ENCODE assay signal across 14 cellular contexts in the genomic region with DNA sequence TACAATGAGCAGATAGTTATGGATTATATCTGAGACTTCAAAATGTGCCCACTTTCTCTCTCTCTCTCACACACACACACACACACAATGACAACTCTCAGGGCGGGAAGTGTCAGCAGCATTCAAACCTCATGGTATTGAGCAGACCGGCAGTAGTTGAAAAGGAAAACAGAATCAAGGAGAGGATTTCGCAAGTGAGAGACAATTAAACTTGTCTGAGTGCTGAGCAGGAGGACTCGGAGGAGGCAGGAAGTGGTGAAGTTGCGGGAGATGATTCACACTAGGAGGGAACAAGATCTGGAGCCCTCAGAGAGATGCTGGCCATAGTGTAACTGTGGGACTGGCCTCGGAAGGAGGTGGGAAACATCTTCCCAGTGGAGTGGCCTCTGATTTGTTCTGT.
DNase-seq lines count a peak whose midpoint lies in the region; ATAC-seq and TF ChIP-seq lines count a peak whose summit lies in the region.
"Had no signal": no experiment of that assay in that cellular context is flagged by ENCODE, and none has a peak within 500 bp of the region (broad histone marks: within the 10 kb centered on the region; RNA-seq: fewer than 3 reads in every experiment).

No MANE protein-coding gene starts in this region.

- H3K27ac Mint-ChIP-seq in HFFc6: peak overlapping the region; percentile 76
- no peak overlapping the region for H3K27ac Mint-ChIP-seq in T-cell
- H3K27ac Mint-ChIP-seq: activated naive CD8-positive, alpha-beta T cell had no signal

- H3K9me3 Mint-ChIP-seq in HFFc6: peaks cover 7% of the 10 kb centered on the region; the same call in 1 of the 2 replicates
- peaks cover 0 to 12% (median 8%) of the 10 kb centered on the region in 3 donors for H3K9me3 Mint-ChIP-seq in T-cell

- H3K27me3 Mint-ChIP-seq in HFFc6 (ENCODE audit: insufficient read depth) (peaks cover 2% of the 10 kb centered on the region; the same call in 1 of the 2 replicates), T-cell (no peaks in the 10 kb centered on the region)

- no peak overlapping the region for H3K4me3 ChIP-seq in fibroblast of mammary gland (ENCODE audit: control insufficient read depth, low read depth, low read length)
- H3K4me3 ChIP-seq: A549, GM12878, heart left ventricle, upper lobe of left lung had no signal

- CTCF ChIA-PET in T-cell (lab: Charles Lee): no interaction called here

- H3K36me3 Mint-ChIP-seq in HFFc6 (ENCODE audit: low read depth) (peaks cover 18% of the 10 kb centered on the region), T-cell (no peaks in the 10 kb centered on the region)
- H3K36me3 Mint-ChIP-seq: activated naive CD8-positive, alpha-beta T cell had no signal

- ATAC-seq in T-cell (replicated peaks in 1 of 4) (no peak), GM18517 (IDR thresholded peaks at IDR 0.05; ENCODE audit: unreplicated experiment) (no peak)
- ATAC-seq: A549, GM12878, heart left ventricle had no signal

- H3K4me1 Mint-ChIP-seq in HFFc6 (ENCODE audit: low read depth) (peaks cover 36% of the 10 kb centered on the region), T-cell (no peaks in the 10 kb centered on the region)

- peak; percentile 11 for DNase-seq in 8988T
- DNase-seq in HFFc6: peak; percentile 80
- DNase-seq in SIG-M5 (lab: John Stamatoyannopoulos, UW): peak; percentile 49
- DNase-seq in fibroblast of mammary gland (ENCODE audit: low read depth): peak; percentile 95
- DNase-seq in T-cell: no peak
- DNase-seq in globus pallidus (ENCODE audit: low spot score): no peak
- no peak for DNase-seq in cerebellum (ENCODE audit: low spot score)
- DNase-seq: heart left ventricle, NCI-H345, upper lobe of left lung had no signal

- TF ChIP-seq CTCF in HFFc6 (IDR thresholded peaks at IDR 0.05): no peak
- no peak for TF ChIP-seq CTCF in fibroblast of mammary gland (conservative IDR thresholded peaks at IDR 0.05; ENCODE audit: control insufficient read depth, insufficient read depth, low read depth, low read length)

- H3K4me3 Mint-ChIP-seq in HFFc6: peak overlapping the region; percentile 71
- no peak overlapping the region for H3K4me3 Mint-ChIP-seq in T-cell
- H3K4me3 Mint-ChIP-seq: activated naive CD8-positive, alpha-beta T cell had no signal

- POLR2A ChIA-PET in T-cell (lab: Charles Lee): no interaction called here

Comparison
In these comparisons a context has a peak if more than half of its experiments do, and no peak if none do; other contexts are left out.
1. DNase-seq: peak in 8988T (single experiment), HFFc6 (single experiment), SIG-M5 (single experiment) and fibroblast of mammary gland (single experiment); none in T-cell (0 of 34), globus pallidus (single experiment) and cerebellum (single experiment).